8 cellular contexts compared by ENCODE assay signal in genomic region chr7:73308665-73309214, GRCh38. TPM values are rescaled to one million over a fixed set of nuclear protein-coding genes. Genes with fewer than 3 reads are reported as not detected.
DNase-seq lines count a peak whose midpoint lies in the region; ATAC-seq and TF ChIP-seq lines count a peak whose summit lies in the region.

Gene NSUN5 (minus strand): TSS chr7:73308826. CDS start chr7:73308790, 36 bp downstream.

- TF ChIP-seq POLR2A in vagina (IDR thresholded peaks at IDR 0.05), result no peak

- ATAC-seq in HG02623 (IDR thresholded peaks at IDR 0.05; ENCODE audit: unreplicated experiment), result peak; percentile 84

- TF ChIP-seq CTCF in GM12864 (IDR thresholded peaks at IDR 0.05; ENCODE audit: low read depth, low read length, missing control alignments), result no peak
- no peak for TF ChIP-seq CTCF in vagina (IDR thresholded peaks at IDR 0.05)

- H3K36me3 ChIP-seq in vagina, result peaks cover 0 to 9% of the 10 kb centered on the region in 2 donors

- H3K4me3 ChIP-seq in GM12864 (ENCODE audit: low read depth, low read length) (peak within 1 kb of the TSS; percentile 99), vagina (peak within 1 kb of the TSS; percentile 86 to 90)

- peak; percentile 78 for DNase-seq in GM12864 (ENCODE audit: low read depth)
- peak; percentile 80 for DNase-seq in NCI-H1105 treated with DMSO at 0.1 percent for 48 hours (lab: John Stamatoyannopoulos, UW)
- peak; percentile 71 for DNase-seq in amniotic epithelial cell (ENCODE audit: low read depth)
- peak; percentile 77 for DNase-seq in hepatic stellate cell (ENCODE audit: low spot score)
- DNase-seq in renal cortical epithelial cell (ENCODE audit: low read depth), result peak; percentile 57
- no peak for DNase-seq in vagina (ENCODE audit: extremely low spot score in 2 of 2)

- H3K9me3 ChIP-seq in vagina, result no peaks in the 10 kb centered on the region

- H3K27ac ChIP-seq in vagina, result peak within 1 kb of the TSS; percentile 76

- intact Hi-C loops in T-helper 1 cell treated with Interleukin-12 subunit alpha and Interleukin-12 subunit beta and Interleukin-4 antibody, amounts not matched to agents 30 ng/mL and 1 ng/mL, for 36 hours (cut with micrococcal nuclease), result loop anchor here (2.0 kb wide), 2 partner anchors 124 to 480 kb away; partner anchors contain the start of genes FZD9 and TYW1B
- intact Hi-C loops in vagina (cut with DNase I), result no loop called here

- peaks cover 19% of the 10 kb centered on the region for H3K4me1 ChIP-seq in vagina

- no peaks in the 10 kb centered on the region for H3K27me3 ChIP-seq in vagina

RNA-seq across cellular contexts. Expression of gene NSUN5, which starts in this region (rescaled TPM):
- total RNA-seq in T-helper 1 cell treated with Interleukin-12 subunit alpha and Interleukin-12 subunit beta and Interleukin-4 antibody, amounts not matched to agents 30 ng/mL and 1 ng/mL, for 36 hours, result 53.8 and 54.3 TPM in 2 replicates
- total RNA-seq in renal cortical epithelial cell, result 20.1 and 50.7 TPM in 2 replicates
- 25.3 TPM for total RNA-seq in vagina

Comparison
In these comparisons a context has a peak if more than half of its experiments do, and no peak if none do; other contexts are left out.
1. DNase-seq: peak in GM12864 (single experiment), NCI-H1105 treated with DMSO at 0.1 percent for 48 hours (single experiment), amniotic epithelial cell (single experiment), hepatic stellate cell (single experiment) and renal cortical epithelial cell (single experiment); none in vagina (0 of 2).